ENCODE assay signal across 25 cellular contexts in the genomic region with DNA sequence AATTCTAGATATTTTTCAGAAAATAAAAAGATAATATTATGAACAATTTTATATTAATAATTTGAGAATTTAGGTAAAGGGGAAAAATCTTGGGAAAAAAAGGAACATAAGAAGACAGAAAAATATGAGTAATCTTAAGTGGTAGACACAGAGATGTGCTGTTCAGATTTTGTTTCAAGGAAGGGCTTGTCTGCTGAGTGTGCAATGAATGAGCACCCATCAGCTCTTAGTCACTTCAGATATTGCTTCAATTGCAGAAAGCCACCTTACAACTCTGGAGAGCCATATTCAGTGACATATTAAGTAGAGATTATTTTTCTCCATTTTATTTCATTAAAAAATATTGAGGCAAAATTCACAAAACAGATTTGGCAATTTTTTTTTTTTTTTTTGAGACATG.
"Had no signal": no experiment of that assay in that cellular context is flagged by ENCODE, and none has a peak within 500 bp of the region (broad histone marks: within the 10 kb centered on the region; RNA-seq: fewer than 3 reads in every experiment).

No MANE protein-coding gene starts in this region.

- H3K36me3 ChIP-seq: esophagus squamous epithelium, gastroesophageal sphincter, heart left ventricle, left lung, lower lobe of right lung had no signal

- H2AFZ ChIP-seq: hepatocyte had no signal

- DNase-seq: dermis blood vessel endothelial cell; dorsolateral prefrontal cortex; effector CD4-positive, alpha-beta T cell; effector memory CD4-positive, alpha-beta T cell; erythroblast; esophagus squamous epithelium; foreskin fibroblast; heart left ventricle; hypothalamus; immature natural killer cell; islet precursor cell; kidney; kidney glomerular epithelial cell; left cardiac atrium; left lung; left ventricle myocardium superior; lower lobe of right lung; mesendoderm; midbrain; naive thymus-derived CD4-positive, alpha-beta T cell had no signal

- H3K27me3 ChIP-seq: dorsolateral prefrontal cortex, esophagus squamous epithelium, gastroesophageal sphincter, heart left ventricle, hepatocyte, left lung had no signal

- ATAC-seq: esophagus mucosa; gastroesophageal sphincter; heart left ventricle; left cardiac atrium; left lung; left ventricle myocardium superior; lower lobe of right lung; naive thymus-derived CD4-positive, alpha-beta T cell had no signal

- H3K79me2 ChIP-seq: hepatocyte had no signal

- H3K4me1 ChIP-seq: esophagus squamous epithelium, gastroesophageal sphincter, heart left ventricle, left lung, lower lobe of right lung had no signal

- H3K4me3 ChIP-seq: coronary artery, dorsolateral prefrontal cortex, esophagus squamous epithelium, gastroesophageal sphincter, heart left ventricle, hepatocyte, left lung, lower lobe of right lung had no signal

- H3K9me3 ChIP-seq: esophagus squamous epithelium, gastroesophageal sphincter, heart left ventricle, left lung, lower lobe of right lung had no signal

- H3K27ac ChIP-seq: coronary artery, dorsolateral prefrontal cortex, epithelial cell of prostate, esophagus squamous epithelium, gastroesophageal sphincter, heart left ventricle, hepatocyte, left lung, lower lobe of right lung had no signal

- H3K4me2 ChIP-seq: hepatocyte had no signal
